Comparison of ENCODE assay signal across 21 cellular contexts in the genomic region with DNA sequence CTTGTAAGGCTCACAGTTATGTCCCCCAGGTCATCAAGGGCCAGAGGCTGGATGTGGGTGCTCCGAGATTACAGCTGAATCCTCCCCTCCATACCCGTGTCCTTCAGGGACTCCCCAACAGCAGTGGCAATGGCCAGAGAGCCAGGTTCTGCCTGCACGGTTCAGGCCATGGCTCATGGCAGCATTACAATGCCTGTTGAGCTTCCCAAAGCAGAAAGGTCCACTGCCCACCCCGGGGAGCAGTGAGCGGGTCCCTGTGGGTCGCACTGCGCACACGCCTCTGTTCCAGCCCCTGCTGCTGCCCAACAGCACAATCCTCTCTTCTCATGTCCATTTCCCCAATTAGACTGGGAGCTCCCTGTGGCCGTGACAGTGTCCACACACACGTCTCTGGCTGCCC.
DNase-seq lines count a peak whose midpoint lies in the region; ATAC-seq, FAIRE-seq and TF ChIP-seq lines count a peak whose summit lies in the region.
"Had no signal": no experiment of that assay in that cellular context is flagged by ENCODE, and none has a peak within 500 bp of the region (broad histone marks: within the 10 kb centered on the region; RNA-seq: fewer than 3 reads in every experiment).

No MANE protein-coding gene starts in this region.

- no peak for ATAC-seq in PC-3
- ATAC-seq: naive thymus-derived CD8-positive, alpha-beta T cell; stimulated activated naive B cell treated with anti-CD40 and anti-IgM and Interleukin-4, amounts not matched to agents 10 μg/mL and 1 μg/mL and 100 μg/mL, for 72 hours had no signal

- H3K9me3 ChIP-seq in NT2/D1 (ENCODE audit: insufficient read depth, low read length) (no peaks in the 10 kb centered on the region), breast epithelium (no peaks in the 10 kb centered on the region), PC-3 (ENCODE audit: low read length) (no peaks in the 10 kb centered on the region)
- H3K9me3 ChIP-seq: tibial nerve had no signal

- H3K79me2 ChIP-seq in PC-3 (ENCODE audit: low read length), result peaks cover 43% of the 10 kb centered on the region

- peak overlapping the region; percentile 25 to 80 for H3K27ac ChIP-seq in breast epithelium
- H3K27ac ChIP-seq in PC-3 (ENCODE audit: low read length), result no peak overlapping the region
- H3K27ac ChIP-seq: hepatocyte had no signal

- peak overlapping the region; percentile 18 for H3K9ac ChIP-seq in NT2/D1 (ENCODE audit: insufficient read length, low read depth)
- no peak overlapping the region for H3K9ac ChIP-seq in PC-3 (ENCODE audit: low read length)

- intact Hi-C loops in breast epithelium (cut with DNase I; ENCODE audit: low total_unique reads), result no loop called here
- intact Hi-C loops in posterior vena cava (cut with DNase I), result loop anchor here in 1 of 2 donors (10.0 kb wide), 1 partner anchor 82 kb away; the partner anchor contains the start of gene VGLL4
- intact Hi-C loops in PC-3 (cut with micrococcal nuclease), result no loop called here

- peaks cover 19% of the 10 kb centered on the region for H3K4me1 ChIP-seq in NT2/D1 (ENCODE audit: insufficient read depth, insufficient read length)
- peaks cover under 1 to 17% of the 10 kb centered on the region in 2 donors for H3K4me1 ChIP-seq in breast epithelium
- peaks cover 12% of the 10 kb centered on the region for H3K4me1 ChIP-seq in PC-3 (ENCODE audit: insufficient read depth, low read length)

- TF ChIP-seq CTCF in breast epithelium (IDR thresholded peaks at IDR 0.05), result no peak
- no peak for TF ChIP-seq CTCF in PC-3 (conservative IDR thresholded peaks at IDR 0.05; ENCODE audit: low read depth, low read length)

- no TSS peak for BruUV-seq in PC-3 (replicated peaks; lab: Mats Ljungman, UMichigan)

- no peaks in the 10 kb centered on the region for H3K27me3 ChIP-seq in NT2/D1 (ENCODE audit: insufficient read depth, insufficient read length)
- no peaks in the 10 kb centered on the region for H3K27me3 ChIP-seq in breast epithelium
- no peaks in the 10 kb centered on the region for H3K27me3 ChIP-seq in PC-3 (ENCODE audit: low read length)
- H3K27me3 ChIP-seq: hepatocyte, tibial nerve had no signal

- CTCF ChIA-PET in PC-3 (lab: Charles Lee), result no interaction called here

- 0 out of 2 replicates have a peak, but pooled peaks cover 9% of the 10 kb centered on the region for H4K20me1 ChIP-seq in PC-3 (ENCODE audit: low read length)

- H2AFZ ChIP-seq in PC-3 (ENCODE audit: low read length), result no peak overlapping the region
- H2AFZ ChIP-seq: hepatocyte had no signal

- H3K9me2 ChIP-seq in PC-3 (replicated peaks; ENCODE audit: low read length), result no peaks in the 10 kb centered on the region

- H3K36me3 ChIP-seq in NT2/D1 (ENCODE audit: insufficient read depth, insufficient read length, low read length) (peaks cover 90% of the 10 kb centered on the region), breast epithelium (no peaks in the 10 kb centered on the region), PC-3 (ENCODE audit: low read depth, low read length) (peaks cover 16% of the 10 kb centered on the region; the same call in 1 of the 2 replicates)

- DNase-seq in GM12891 (ENCODE audit: insufficient read length, low spot score) (no peak), NT2/D1 (ENCODE audit: low read depth, low spot score) (no peak), breast epithelium (ENCODE audit: low spot score in 2 of 2) (no peak), posterior vena cava (ENCODE audit: low spot score) (peak; percentile 51), CD1c-positive myeloid dendritic cell (ENCODE audit: extremely low spot score) (no peak), PC-3 (no peak)
- no peak for DNase-seq in stimulated activated CD4-positive, alpha-beta T cell treated with anti-CD3 and anti-CD28 coated beads, Interleukin-1b, Interleukin-23, amount 100 ng/mL, for 48 hours
- DNase-seq: activated CD4-positive, alpha-beta T cell treated with anti-CD3 and anti-CD28 coated beads for 1 hour; activated CD8-positive, alpha-beta memory T cell treated with anti-CD3 and anti-CD28 coated beads for 24 hours; Calu3; cortex of kidney; EL; mesendoderm; naive thymus-derived CD8-positive, alpha-beta T cell; NCI-H1092; NCI-H2081 treated with DMSO at 0.1 percent for 48 hours; RPMI8226; stimulated activated naive B cell treated with anti-CD40 and anti-IgM and Interleukin-4, amounts not matched to agents 10 μg/mL and 1 μg/mL and 100 μg/mL, for 72 hours had no signal

- no peak overlapping the region for H3K4me2 ChIP-seq in PC-3 (ENCODE audit: low read length)
- H3K4me2 ChIP-seq: hepatocyte had no signal

- TF ChIP-seq POLR2A in GM12891 (IDR thresholded peaks at IDR 0.05; ENCODE audit: low read depth, low read length) (0 out of 2 replicates have a peak, but pooled peaks have one; percentile 11), breast epithelium (IDR thresholded peaks at IDR 0.05) (no peak)

- no peak overlapping the region for H3K4me3 ChIP-seq in NT2/D1 (ENCODE audit: insufficient read length, low read depth)
- H3K4me3 ChIP-seq in breast epithelium, result no peak overlapping the region
- no peak overlapping the region for H3K4me3 ChIP-seq in PC-3 (ENCODE audit: low read length)
- H3K4me3 ChIP-seq: hepatocyte, tibial nerve had no signal

- H3F3A ChIP-seq in PC-3 (ENCODE audit: low read length, unreplicated experiment), result no peaks in the 10 kb centered on the region

- no peak for FAIRE-seq in GM12891 (lab: Jason Lieb, UNC)
- FAIRE-seq: keratinocyte had no signal

- POLR2A ChIA-PET in PC-3 (lab: Charles Lee; ENCODE audit: unreplicated experiment), result no interaction called here

TF ChIP-seq in GM12891, 5 proteins besides CTCF, POLR2A, EP300 and RAD21:
- TF ChIP-seq SPI1 (IDR thresholded peaks at IDR 0.05; ENCODE audit: low read depth, low read length) (no peak), POU2F2 (IDR thresholded peaks at IDR 0.05; ENCODE audit: low read depth, low read length) (no peak), POLR2AphosphoS5 (IDR thresholded peaks at IDR 0.05; ENCODE audit: low read depth, low read length) (no peak), PAX5 (IDR thresholded peaks at IDR 0.05; ENCODE audit: insufficient read depth, low read length, severe bottlenecking) (no peak), TAF1 (IDR thresholded peaks at IDR 0.05; ENCODE audit: low read depth, low read length) (no peak)
